7 cellular contexts compared by ENCODE assay signal in genomic region chr4:108172231-108172779, GRCh38. TPM values are rescaled to one million over a fixed set of nuclear protein-coding genes. Genes with fewer than 3 reads are reported as not detected.
DNase-seq lines count a peak whose midpoint lies in the region; ATAC-seq and TF ChIP-seq lines count a peak whose summit lies in the region.

No MANE protein-coding gene starts in this region.

- no peaks in the 10 kb centered on the region for H3K9me3 Mint-ChIP-seq in osteocyte (ENCODE audit: unreplicated experiment)

- TF ChIP-seq CTCF in WERI-Rb-1 (IDR thresholded peaks at IDR 0.05; ENCODE audit: low read depth, low read length) (peak; percentile 62), osteocyte (IDR thresholded peaks at IDR 0.05) (peak; percentile 13)

- H3K27me3 ChIP-seq in WERI-Rb-1 (ENCODE audit: insufficient read depth, low read depth, severe bottlenecking) = peaks cover 81% of the 10 kb centered on the region

- H3K27me3 Mint-ChIP-seq in osteocyte (ENCODE audit: unreplicated experiment) = peaks cover 59% of the 10 kb centered on the region

- no peaks in the 10 kb centered on the region for H3K36me3 ChIP-seq in WERI-Rb-1

- ATAC-seq in GM18907 (IDR thresholded peaks at IDR 0.05; ENCODE audit: unreplicated experiment) (peak; percentile 29), HG03025 (IDR thresholded peaks at IDR 0.05; ENCODE audit: low FRiP score, unreplicated experiment) (peak; percentile 29), esophagus mucosa (peak; percentile 42)

- no peaks in the 10 kb centered on the region for H3K36me3 Mint-ChIP-seq in osteocyte (ENCODE audit: unreplicated experiment)

- H3K4me3 ChIP-seq in WERI-Rb-1 (ENCODE audit: low read depth, low read length) = peak overlapping the region; percentile 35

- H3K9me3 ChIP-seq in WERI-Rb-1 (ENCODE audit: severe bottlenecking) = no peaks in the 10 kb centered on the region

- DNase-seq in WERI-Rb-1 (peak; percentile 67), osteocyte (ENCODE audit: extremely low spot score, unreplicated experiment) (no peak), NCI-H1436 (lab: John Stamatoyannopoulos, UW) (no peak), GM03348 (ENCODE audit: low spot score) (no peak)

- no peak overlapping the region for H3K27ac Mint-ChIP-seq in osteocyte (ENCODE audit: unreplicated experiment)

- H3K4me3 Mint-ChIP-seq in osteocyte (ENCODE audit: unreplicated experiment) = peak overlapping the region; percentile 82

- peaks cover 30% of the 10 kb centered on the region for H3K4me1 Mint-ChIP-seq in osteocyte (ENCODE audit: unreplicated experiment)

- H3K27ac ChIP-seq in WERI-Rb-1 = no peak overlapping the region

RNA-seq across cellular contexts. Expression of gene LEF1, which starts 3.6 kb away (rescaled TPM):
- 10.0 TPM for total RNA-seq in esophagus mucosa
- 1.7 and 3.1 TPM in 2 replicates for total RNA-seq in osteocyte
